In the genomic region with DNA sequence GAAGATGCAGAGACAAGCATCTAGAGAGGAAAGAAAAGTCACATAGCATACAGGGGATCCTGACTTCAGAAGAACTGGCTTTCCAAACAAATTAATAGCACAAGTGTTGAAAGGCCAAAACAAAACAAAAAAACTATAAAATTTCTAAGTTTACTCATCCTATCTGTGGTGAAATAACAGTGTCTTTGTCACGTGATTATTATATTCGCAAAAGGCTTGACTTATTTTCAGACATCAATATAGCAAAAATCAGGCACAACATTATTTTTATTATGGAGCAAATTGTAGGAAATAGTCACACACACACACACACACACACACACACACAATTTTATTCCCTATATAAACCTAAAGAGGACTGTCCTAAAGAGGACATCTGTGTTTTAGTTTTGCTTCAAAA, we compare ENCODE assay signal across 21 cellular contexts.
DNase-seq lines count a peak whose midpoint lies in the region; ATAC-seq, FAIRE-seq and TF ChIP-seq lines count a peak whose summit lies in the region.
"Had no signal": no experiment of that assay in that cellular context is flagged by ENCODE, and none has a peak within 500 bp of the region (broad histone marks: within the 10 kb centered on the region; RNA-seq: fewer than 3 reads in every experiment).

No MANE protein-coding gene starts in this region.

- H2AFZ ChIP-seq in HepG2 (ENCODE audit: low read length) (no peak overlapping the region), OCI-LY1 (ENCODE audit: low read length) (peak overlapping the region; percentile 72), H1 (ENCODE audit: low read length) (0 out of 2 replicates have a peak overlapping the region, but pooled peaks have one; percentile 32)

- TF ChIP-seq CTCF in HepG2 (CRISPR knock-in tag; IDR thresholded peaks at IDR 0.05) (no peak), right lobe of liver (IDR thresholded peaks at IDR 0.05) (no peak), OCI-LY1 (IDR thresholded peaks at IDR 0.05; ENCODE audit: low read length) (no peak), H1 (IDR thresholded peaks at IDR 0.05; ENCODE audit: control extremely low read depth in 1 of 3, insufficient read depth in 1 of 3, low read depth in 1 of 3, low read length in 3 of 3) (no peak)

- intact Hi-C loops in HepG2 (cut with micrococcal nuclease; ENCODE audit: unreplicated experiment) (no loop called here), right lobe of liver (cut with DNase I) (no loop called here)

- no peaks in the 10 kb centered on the region for H3K9me2 ChIP-seq in OCI-LY1 (ENCODE audit: low read depth, low read length)

- no peak overlapping the region for H3K4me2 ChIP-seq in HepG2 (ENCODE audit: low read depth, low read length)
- H3K4me2 ChIP-seq in OCI-LY1 (ENCODE audit: low read length): no peak overlapping the region
- no peak overlapping the region for H3K4me2 ChIP-seq in H1 (ENCODE audit: insufficient read depth in 1 of 2, low read depth in 2 of 2, low read length in 2 of 2)
- H3K4me2 ChIP-seq: BLaER1 treated with 17β-estradiol and CSF1 and Interleukin-3, amounts not matched to agents 10 nM and 100 nM had no signal

- H3K18ac ChIP-seq in H1 (ENCODE audit: extremely low read depth, low read length): no peak overlapping the region

- no peak for ATAC-seq in HepG2
- ATAC-seq in right lobe of liver: no peak
- ATAC-seq: CD8-positive, alpha-beta T cell had no signal

- TF ChIP-seq POLR2A in HepG2 (IDR thresholded peaks at IDR 0.05; ENCODE audit: insufficient read depth in 1 of 2, low read depth in 2 of 2, low read length in 2 of 2) (no peak), right lobe of liver (IDR thresholded peaks at IDR 0.05) (no peak), H1 (IDR thresholded peaks at IDR 0.05; ENCODE audit: control extremely low read depth in 1 of 2, low read depth in 2 of 2, low read length in 2 of 2) (no peak)

- no peak overlapping the region for H3K56ac ChIP-seq in H1 (replicated peaks; ENCODE audit: insufficient read length, low read depth, low read length)

- no peak overlapping the region for H3K27ac ChIP-seq in HepG2 (ENCODE audit: extremely low read length, insufficient read depth, low read length)
- H3K27ac ChIP-seq in right lobe of liver: no peak overlapping the region
- H3K27ac ChIP-seq in OCI-LY1 (ENCODE audit: low read depth, low read length, poor library complexity, severe bottlenecking): no peak overlapping the region
- no peak overlapping the region for H3K27ac ChIP-seq in H1 (ENCODE audit: low read depth, low read length)
- H3K27ac ChIP-seq: BLaER1 treated with 17β-estradiol and CSF1 and Interleukin-3, amounts not matched to agents 10 nM and 100 nM; C4-2B had no signal

- CTCF ChIA-PET in HepG2 (lab: Yijun Ruan, JAX; ENCODE audit: low intra/inter-chr PET ratio, low total read pairs): no interaction called here
- CTCF ChIA-PET in H1 (lab: Charles Lee; ENCODE audit: partially characterized antibody): no interaction called here

- DNase-seq in HepG2 (ENCODE audit: low spot score) (no peak), right lobe of liver (no peak), H1 (ENCODE audit: low read depth in 1 of 2, low spot score in 2 of 2) (no peak), NCI-H1436 treated with DMSO at 0.1 percent for 48 hours (lab: John Stamatoyannopoulos, UW) (no peak), GM19239 (ENCODE audit: insufficient read length, low spot score) (no peak)
- DNase-seq: 8988T; AML-193; Caco-2; Calu3; CD4-positive, alpha-beta T cell; CD8-positive, alpha-beta T cell; DMS79 treated with DMSO at 0.1 percent for 48 hours; GF-D8 had no signal

- H3K14ac ChIP-seq in H1 (ENCODE audit: insufficient read length): no peak overlapping the region

- H2BK20ac ChIP-seq in H1 (ENCODE audit: low read length): no peak overlapping the region

- H3K79me2 ChIP-seq in HepG2 (ENCODE audit: insufficient read depth, low read length): no peaks in the 10 kb centered on the region
- no peaks in the 10 kb centered on the region for H3K79me2 ChIP-seq in OCI-LY1 (ENCODE audit: insufficient read depth, low read length)
- H3K79me2 ChIP-seq in H1 (ENCODE audit: control insufficient read depth in 1 of 2, insufficient read depth in 2 of 2, low read length in 2 of 2): no peaks in the 10 kb centered on the region

- H4K8ac ChIP-seq in H1 (ENCODE audit: extremely low read depth, insufficient read depth, low read length): no peak overlapping the region

- H2BK120ac ChIP-seq in H1 (replicated peaks; ENCODE audit: low read depth, low read length): no peak overlapping the region

- H3K36me3 ChIP-seq in HepG2 (replicated peaks in 1 of 2; ENCODE audit: control insufficient read depth in 1 of 2, insufficient read depth in 2 of 2, low read length in 2 of 2): no peaks in the 10 kb centered on the region
- H3K36me3 ChIP-seq in right lobe of liver: no peaks in the 10 kb centered on the region
- H3K36me3 ChIP-seq in OCI-LY1 (ENCODE audit: insufficient read depth, low read length): no peaks in the 10 kb centered on the region; the same call in 1 of the 2 replicates
- no peaks in the 10 kb centered on the region for H3K36me3 ChIP-seq in H1 (ENCODE audit: control insufficient read depth in 2 of 4, insufficient read depth in 4 of 4, low read length in 3 of 4)
- H3K36me3 ChIP-seq: BLaER1 treated with 17β-estradiol and CSF1 and Interleukin-3, amounts not matched to agents 10 nM and 100 nM had no signal

- no peaks in the 10 kb centered on the region for H4K20me1 ChIP-seq in HepG2 (ENCODE audit: insufficient read depth, low read length)
- H4K20me1 ChIP-seq in OCI-LY1 (ENCODE audit: insufficient read depth, low read length): no peaks in the 10 kb centered on the region
- H4K20me1 ChIP-seq in H1 (replicated peaks in 1 of 2; ENCODE audit: control insufficient read depth in 1 of 2, insufficient read depth in 2 of 2, low read length in 2 of 2): no peaks in the 10 kb centered on the region
- H4K20me1 ChIP-seq: BLaER1 treated with 17β-estradiol and CSF1 and Interleukin-3, amounts not matched to agents 10 nM and 100 nM had no signal

- H3K23ac ChIP-seq in H1 (ENCODE audit: insufficient read length): no peak overlapping the region

- no peak overlapping the region for H3K9ac ChIP-seq in HepG2 (ENCODE audit: insufficient read depth, low read depth, low read length)
- no peak overlapping the region for H3K9ac ChIP-seq in OCI-LY1 (ENCODE audit: low read length)
- H3K9ac ChIP-seq in H1 (replicated peaks in 1 of 4; ENCODE audit: extremely low read depth in 1 of 4, low read depth in 3 of 4, low read length in 3 of 4): no peak overlapping the region
- H3K9ac ChIP-seq: BLaER1 treated with 17β-estradiol and CSF1 and Interleukin-3, amounts not matched to agents 10 nM and 100 nM had no signal

- no peak overlapping the region for H3K4ac ChIP-seq in H1 (replicated peaks; ENCODE audit: insufficient read length, low read depth, low read length)

- in situ Hi-C loops in HepG2 (cut with HindIII; ENCODE audit: extremely low pct_ligation_motif_present, low pct_unique_long_range_greater_than_20kb): no loop called here

- H3K4me3 ChIP-seq in HepG2 (replicated peaks in 1 of 3; ENCODE audit: insufficient read depth in 1 of 3, low read depth in 2 of 3, low read length in 3 of 3) (no peak overlapping the region), right lobe of liver (no peak overlapping the region), OCI-LY1 (ENCODE audit: low read depth, low read length, poor library complexity, severe bottlenecking) (no peak overlapping the region), H1 (ENCODE audit: extremely low read depth in 1 of 4, insufficient read depth in 2 of 4, low read depth in 3 of 4, low read length in 4 of 4) (no peak overlapping the region)
- H3K4me3 ChIP-seq: BLaER1 treated with 17β-estradiol and CSF1 and Interleukin-3, amounts not matched to agents 10 nM and 100 nM had no signal

- peaks cover 48% of the 10 kb centered on the region for H3K9me3 ChIP-seq in HepG2 (ENCODE audit: low read length)
- no peaks in the 10 kb centered on the region for H3K9me3 ChIP-seq in right lobe of liver
- H3K9me3 ChIP-seq in OCI-LY1 (ENCODE audit: low read length): no peaks in the 10 kb centered on the region
- H3K9me3 ChIP-seq in H1 (ENCODE audit: insufficient read depth in 2 of 2, low read depth in 1 of 2, low read length in 1 of 2): no peaks in the 10 kb centered on the region
- H3K9me3 ChIP-seq: BLaER1 treated with 17β-estradiol and CSF1 and Interleukin-3, amounts not matched to agents 10 nM and 100 nM; Caco-2 had no signal

- H2BK12ac ChIP-seq in H1 (ENCODE audit: low read depth, low read length): no peak overlapping the region

- WGBS in HepG2 (ENCODE audit: low lambda C conversion rate): 0% methylated on average over 2 of the region's 2 CpGs
- 56% methylated on average over 2 of the region's 2 CpGs for WGBS in right lobe of liver (ENCODE audit: insufficient coverage, low coverage, low lambda C conversion rate, missing lambda C conversion rate)
- 92% methylated on average over 2 of the region's 2 CpGs; no CpG with 5 or more reads in 1 of the 2 experiments for WGBS in H1 (ENCODE audit: extremely low coverage in 1 of 2, insufficient coverage in 1 of 2, insufficient read length in 1 of 2, insufficient replicate concordance in 2 of 2, low coverage in 1 of 2, low lambda C conversion rate in 2 of 2, missing lambda C conversion rate in 1 of 2), 2 experiments

- H3K27me3 ChIP-seq in HepG2 (ENCODE audit: control insufficient read depth in 1 of 2, insufficient read depth in 2 of 2, low read length in 2 of 2) (no peaks in the 10 kb centered on the region), right lobe of liver (no peaks in the 10 kb centered on the region), OCI-LY1 (ENCODE audit: insufficient read depth, low read length) (no peaks in the 10 kb centered on the region), H1 (replicated peaks in 1 of 4; ENCODE audit: control insufficient read depth in 3 of 4, extremely low read depth in 1 of 4, insufficient read depth in 3 of 4, low read length in 3 of 4) (no peaks in the 10 kb centered on the region)
- H3K27me3 ChIP-seq: BLaER1 treated with 17β-estradiol and CSF1 and Interleukin-3, amounts not matched to agents 10 nM and 100 nM had no signal

- H3K4me1 ChIP-seq in HepG2 (ENCODE audit: insufficient read depth, low read length) (no peaks in the 10 kb centered on the region), right lobe of liver (no peaks in the 10 kb centered on the region), OCI-LY1 (ENCODE audit: insufficient read depth, low read length, severe bottlenecking) (peaks cover 25% of the 10 kb centered on the region), H1 (replicated peaks in 1 of 4; ENCODE audit: control insufficient read depth in 3 of 4, insufficient read depth in 4 of 4, low read length in 3 of 4) (no peaks in the 10 kb centered on the region)
- H3K4me1 ChIP-seq: Caco-2 had no signal

- TF ChIP-seq RAD21 in HepG2 (CRISPR knock-in tag; IDR thresholded peaks at IDR 0.05): no peak
- no peak for TF ChIP-seq RAD21 in H1 (IDR thresholded peaks at IDR 0.05 in 1 of 2, conservative IDR thresholded peaks at IDR 0.05 in 1 of 2; ENCODE audit: low read depth in 2 of 2, low read length in 2 of 2)

- TF ChIP-seq EP300 in HepG2 (IDR thresholded peaks at IDR 0.05; ENCODE audit: low read depth in 2 of 2, low read length in 2 of 2) (no peak), HepG2 (CRISPR knock-in tag; IDR thresholded peaks at IDR 0.05; ENCODE audit: borderline replicate concordance) (no peak), H1 (IDR thresholded peaks at IDR 0.05; ENCODE audit: borderline replicate concordance in 1 of 2, low read depth in 2 of 2, low read length in 2 of 2) (no peak)

- no peak overlapping the region for H2BK5ac ChIP-seq in H1 (ENCODE audit: low read depth, low read length)

- POLR2A ChIA-PET in HepG2 (lab: Yijun Ruan, JAX): no interaction called here
- POLR2A ChIA-PET in H1 (lab: Charles Lee; ENCODE audit: partially characterized antibody): no interaction called here

- FAIRE-seq in HepG2 (lab: Jason Lieb, UNC) (no peak), H1 (lab: Jason Lieb, UNC) (no peak), GM19239 (lab: Jason Lieb, UNC) (no peak)
- FAIRE-seq: A204.1, D721Med, G401.6, GM12891, GM18507 had no signal

- no peak overlapping the region for H2AK5ac ChIP-seq in H1 (ENCODE audit: low read depth, low read length)

- H4K91ac ChIP-seq in H1 (replicated peaks; ENCODE audit: insufficient read length, low read length): no peak overlapping the region

- BruUV-seq in HepG2 (replicated peaks; lab: Mats Ljungman, UMichigan): no TSS peak

- H3F3A ChIP-seq in OCI-LY1 (ENCODE audit: insufficient read depth, low read length): peaks cover 3% of the 10 kb centered on the region; the same call in 1 of the 2 replicates

- H4K5ac ChIP-seq in H1 (ENCODE audit: insufficient read length, low read depth, low read length): no peak overlapping the region

- no peak overlapping the region for H2BK15ac ChIP-seq in H1 (ENCODE audit: low read length)

- no peaks in the 10 kb centered on the region for H3K23me2 ChIP-seq in H1 (ENCODE audit: low read depth, low read length)

- H3K79me1 ChIP-seq in H1 (ENCODE audit: low read depth, low read length): no peaks in the 10 kb centered on the region
